Comparison of ENCODE assay signal across 9 cellular contexts in the genomic region with DNA sequence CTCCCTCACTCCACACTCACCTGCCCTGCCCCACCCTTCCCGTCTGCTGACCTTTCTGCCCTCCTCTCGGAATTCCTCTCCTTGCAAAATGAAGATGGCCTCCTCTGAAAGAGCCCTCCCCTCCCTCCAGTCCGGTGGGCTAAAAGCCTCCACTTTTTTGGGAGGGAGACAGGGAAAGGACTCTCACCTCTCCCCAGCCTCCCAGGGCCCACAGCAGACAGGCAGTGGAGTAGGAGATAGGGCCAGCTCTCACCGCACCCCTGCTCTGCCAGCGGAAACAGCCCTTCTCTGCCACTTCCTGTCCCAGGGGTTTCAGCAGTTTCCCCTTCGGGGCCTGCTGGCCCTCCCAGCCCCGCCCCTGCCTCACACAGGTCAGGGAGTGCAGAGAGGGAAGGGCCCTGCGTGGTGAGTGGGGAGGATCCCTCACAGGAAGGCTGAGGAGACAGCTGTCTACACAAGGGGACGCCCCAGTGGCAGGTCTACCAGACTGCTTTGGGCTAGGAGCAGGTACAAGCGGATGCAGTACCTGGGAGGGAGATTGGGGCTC. TPM values are rescaled to one million over a fixed set of nuclear protein-coding genes. Genes with fewer than 3 reads are reported as not detected.
DNase-seq lines count a peak whose midpoint lies in the region; ATAC-seq, FAIRE-seq and TF ChIP-seq lines count a peak whose summit lies in the region.
"Had no signal": no experiment of that assay in that cellular context is flagged by ENCODE, and none has a peak within 500 bp of the region (broad histone marks: within the 10 kb centered on the region; RNA-seq: fewer than 3 reads in every experiment).

No MANE protein-coding gene starts in this region.

- peaks cover 43% of the 10 kb centered on the region for H3K79me2 ChIP-seq in GM12878 (ENCODE audit: control insufficient read depth, insufficient read depth, low read length)

- CTCF ChIA-PET in GM12878 (lab: Yijun Ruan, JAX), result interaction anchor here (0.7 to 2.8 kb wide), 2 partner anchors 12 kb away, joined by 3 to 15 read pairs; no protein-coding TSS in a partner anchor

- H3K9me3 Mint-ChIP-seq in T-helper 2 cell treated with Interferon-gamma antibody and Interleukin-4, amounts not matched to agents 5 μg/mL and 100 μg/mL, for 36 hours, result no peaks in the 10 kb centered on the region

- H3K36me3 Mint-ChIP-seq in T-helper 2 cell treated with Interferon-gamma antibody and Interleukin-4, amounts not matched to agents 5 μg/mL and 100 μg/mL, for 36 hours (ENCODE audit: low read depth), result peaks cover 24% of the 10 kb centered on the region

- peak overlapping the region in 10 of 11 experiments; percentile 63 to 84 (median 76); a peak in 21 of 22 replicates for H3K27ac ChIP-seq in BLaER1 treated with 17β-estradiol and CSF1 and Interleukin-3, amounts not matched to agents 10 nM and 100 nM
- peak overlapping the region; percentile 88 for H3K27ac ChIP-seq in GM12878 (ENCODE audit: control insufficient read depth, insufficient read depth)
- H3K27ac ChIP-seq in rectal smooth muscle tissue (ENCODE audit: low read depth, low read length), result no peak overlapping the region
- H3K27ac ChIP-seq: epithelial cell of prostate had no signal

- peak; percentile 99 for ATAC-seq in GM19328 (IDR thresholded peaks at IDR 0.05; ENCODE audit: unreplicated experiment)
- ATAC-seq in HG03432 (IDR thresholded peaks at IDR 0.05; ENCODE audit: unreplicated experiment), result peak; percentile 99
- peak; percentile 97 for ATAC-seq in GM12878

- H3K9me3 ChIP-seq in BLaER1 treated with 17β-estradiol and CSF1 and Interleukin-3, amounts not matched to agents 10 nM and 100 nM (replicated peaks in 1 of 11), result no peaks in the 10 kb centered on the region
- H3K9me3 ChIP-seq in GM12878 (replicated peaks; ENCODE audit: control insufficient read depth, insufficient read depth, low read length), result no peaks in the 10 kb centered on the region; the same call in 2 of the 3 replicates

- SMC1A ChIA-PET in GM12878 (lab: Charles Lee; ENCODE audit: uncharacterized antibody, unreplicated experiment), result interaction anchor here (0.9 to 3.0 kb wide), 3 partner anchors 11 to 17 kb away, joined by 4 to 15 read pairs (median 4); no protein-coding TSS in a partner anchor

- peaks cover 34 to 85% (median 64%) of the 10 kb centered on the region in 11 experiments; a peak in 21 of 22 replicates for H4K20me1 ChIP-seq in BLaER1 treated with 17β-estradiol and CSF1 and Interleukin-3, amounts not matched to agents 10 nM and 100 nM
- no peaks in the 10 kb centered on the region for H4K20me1 ChIP-seq in GM12878 (ENCODE audit: control insufficient read depth, insufficient read depth)

- peak overlapping the region; percentile 94 for H3K27ac Mint-ChIP-seq in T-helper 2 cell treated with Interferon-gamma antibody and Interleukin-4, amounts not matched to agents 5 μg/mL and 100 μg/mL, for 36 hours

- peak; percentile 78 for DNase-seq in T-helper 2 cell treated with Interferon-gamma antibody and Interleukin-4, amounts not matched to agents 5 μg/mL and 100 μg/mL, for 36 hours (ENCODE audit: low spot score)
- DNase-seq in GM12878 (ENCODE audit: low read depth, low spot score) (peak; percentile 81), NCI-H2107 treated with DMSO at 0.1 percent for 48 hours (lab: John Stamatoyannopoulos, UW; ENCODE audit: unreplicated experiment) (no peak), retina (no peak)

- peaks cover 47% of the 10 kb centered on the region for H3K4me1 Mint-ChIP-seq in T-helper 2 cell treated with Interferon-gamma antibody and Interleukin-4, amounts not matched to agents 5 μg/mL and 100 μg/mL, for 36 hours (ENCODE audit: low read depth)

- peak overlapping the region in 8 of 10 experiments; percentile 27 to 63 (median 42); a peak in 11 of 20 replicates for H3K4me3 ChIP-seq in BLaER1 treated with 17β-estradiol and CSF1 and Interleukin-3, amounts not matched to agents 10 nM and 100 nM
- peak overlapping the region; percentile 64; the same call in 1 of the 2 replicates for H3K4me3 ChIP-seq in GM12878
- H3K4me3 ChIP-seq in rectal smooth muscle tissue (ENCODE audit: low read length), result peak overlapping the region; percentile 16

- no peaks in the 10 kb centered on the region for H3K27me3 Mint-ChIP-seq in T-helper 2 cell treated with Interferon-gamma antibody and Interleukin-4, amounts not matched to agents 5 μg/mL and 100 μg/mL, for 36 hours (ENCODE audit: low read depth)

- H3K4me1 ChIP-seq in BLaER1 treated with 17β-estradiol and CSF1 and Interleukin-3, amounts not matched to agents 10 nM and 100 nM, result peaks cover 65 to 100% (median 91%) of the 10 kb centered on the region in 10 experiments
- H3K4me1 ChIP-seq in GM12878 (ENCODE audit: control insufficient read depth, insufficient read depth, low read length) (peaks cover 18% of the 10 kb centered on the region), rectal smooth muscle tissue (ENCODE audit: control insufficient read depth, insufficient read depth, low read length) (no peaks in the 10 kb centered on the region)

- TF ChIP-seq RAD21 in GM12878 (IDR thresholded peaks at IDR 0.05; ENCODE audit: insufficient read depth, low read depth, low read length), result peak; percentile 36; the same call in 1 of the 2 replicates

- H3K36me3 ChIP-seq in BLaER1 treated with 17β-estradiol and CSF1 and Interleukin-3, amounts not matched to agents 10 nM and 100 nM, result peaks cover 0 to 3% (median 0%) of the 10 kb centered on the region in 11 experiments; a peak in 1 of 22 replicates
- H3K36me3 ChIP-seq in GM12878 (ENCODE audit: control insufficient read depth in 2 of 2, insufficient read depth in 2 of 2, low read length in 1 of 2) (0 out of 4 replicates have a peak, but pooled peaks cover 0 to 3% of the 10 kb centered on the region in 2 experiments), rectal smooth muscle tissue (ENCODE audit: control insufficient read depth, insufficient read depth, low read length) (no peaks in the 10 kb centered on the region)

- RAD21 ChIA-PET in GM12878 (lab: Charles Lee; ENCODE audit: unreplicated experiment), result interaction anchor here (0.7 to 1.4 kb wide), 4 partner anchors 10 to 85 kb away, joined by 3 to 13 read pairs (median 4); no protein-coding TSS in a partner anchor

- H3K27me3 ChIP-seq in BLaER1 treated with 17β-estradiol and CSF1 and Interleukin-3, amounts not matched to agents 10 nM and 100 nM, result peaks cover 34 to 93% (median 68%) of the 10 kb centered on the region in 11 experiments
- no peaks in the 10 kb centered on the region for H3K27me3 ChIP-seq in GM12878 (replicated peaks in 1 of 2; ENCODE audit: control insufficient read depth in 2 of 2, insufficient read depth in 2 of 2, low read length in 1 of 2)
- H3K27me3 ChIP-seq in rectal smooth muscle tissue (ENCODE audit: control insufficient read depth, insufficient read depth, low read length), result no peaks in the 10 kb centered on the region

- TF ChIP-seq CTCF in GM12878 (IDR thresholded peaks at IDR 0.05 in 2 of 3, conservative IDR thresholded peaks at IDR 0.05 in 1 of 3; ENCODE audit: control insufficient read depth in 2 of 3, extremely low read depth in 1 of 3, insufficient read depth in 1 of 3, low read depth in 3 of 3, low read length in 3 of 3), result peak; percentile 22 to 33 (median 28); a peak in 4 of 6 replicates

- FAIRE-seq in GM12878 (lab: Jason Lieb, UNC), result peak; percentile 75

- no peak for TF ChIP-seq EP300 in GM12878 (IDR thresholded peaks at IDR 0.05; ENCODE audit: borderline replicate concordance in 1 of 2, control insufficient read depth in 1 of 2, low read depth in 2 of 2, low read length in 2 of 2)

- peak overlapping the region; percentile 39 to 73 (median 67); a peak in 20 of 22 replicates for H3K9ac ChIP-seq in BLaER1 treated with 17β-estradiol and CSF1 and Interleukin-3, amounts not matched to agents 10 nM and 100 nM
- H3K9ac ChIP-seq in GM12878 (ENCODE audit: control insufficient read depth, insufficient read depth, low read length) (peak overlapping the region; percentile 71), rectal smooth muscle tissue (ENCODE audit: low read length) (no peak overlapping the region)

- peak overlapping the region; percentile 94 for H3K4me3 Mint-ChIP-seq in T-helper 2 cell treated with Interferon-gamma antibody and Interleukin-4, amounts not matched to agents 5 μg/mL and 100 μg/mL, for 36 hours

- POLR2A ChIA-PET in GM12878 (lab: Charles Lee), result interaction anchor here (0.8 to 1.0 kb wide), 2 partner anchors 17 to 20 kb away, joined by 3 read pairs; no protein-coding TSS in a partner anchor

- H3K4me2 ChIP-seq in BLaER1 treated with 17β-estradiol and CSF1 and Interleukin-3, amounts not matched to agents 10 nM and 100 nM, result peak overlapping the region; percentile 74 to 93 (median 87)
- H3K4me2 ChIP-seq in GM12878 (ENCODE audit: control insufficient read depth, insufficient read depth), result peak overlapping the region; percentile 92

- intact Hi-C loops in GM12878 (cut with micrococcal nuclease; ENCODE audit: unreplicated experiment), result loop anchor here (1.0 kb wide), 1 partner anchor 17 kb away; no protein-coding TSS in a partner anchor

- in situ Hi-C loops in GM12878 (cut with MboI), result no loop called here

- 4% methylated on average over 10 of the region's 10 CpGs for WGBS in GM12878 (ENCODE audit: insufficient coverage, insufficient replicate concordance, low lambda C conversion rate, missing lambda C conversion rate)

- no TSS peak for BruUV-seq in GM12878 (replicated peaks; lab: Mats Ljungman, UMichigan)

- H2AFZ ChIP-seq in GM12878 (ENCODE audit: control insufficient read depth, low read depth, low read length), result peak overlapping the region; percentile 12; the same call in 1 of the 2 replicates

- peak; percentile 76 for TF ChIP-seq POLR2A in GM12878 (IDR thresholded peaks at IDR 0.05; ENCODE audit: low read depth, low read length)

TF ChIP-seq in GM12878, 131 proteins besides CTCF, POLR2A, EP300 and RAD21 (continues in another document):
- peak; percentile 86 for TF ChIP-seq MEF2B (IDR thresholded peaks at IDR 0.05; ENCODE audit: partially characterized antibody, poor library complexity, severe bottlenecking)

RNA-seq across cellular contexts. Expression of gene ELF4, which starts 18.2 kb away (rescaled TPM):
- total RNA-seq in GM12878 (2013; cell fraction: nucleolus; rRNA removed), result 14.4 and 16.4 TPM in 2 replicates
- 22.9 and 25.8 TPM in 2 replicates for total RNA-seq in GM12878 (2014; rRNA removed)
- 12.3 and 13.8 TPM in 2 replicates for total RNA-seq in GM12878 (2014; rRNA removed; fragmentation: Illumina TruSeq; extraction: Trizol)
- 34.4 and 35.1 TPM in 2 replicates for total RNA-seq in GM12878 (2021)
- polyA plus RNA-seq in GM12878 (2011; ENCODE audit: low read depth), result 17.4 TPM
- 15.7 and 33.0 TPM in 2 replicates for polyA plus RNA-seq in GM12878 (2011; rRNA removed)
- 35.0 and 43.1 TPM in 2 replicates for polyA plus RNA-seq in GM12878 (2011; cell fraction: cytosol; rRNA removed)
- 28.0 and 31.1 TPM in 2 replicates for polyA plus RNA-seq in GM12878 (2011; cell fraction: nucleus; rRNA removed)
- 24.3 and 24.6 TPM in 2 replicates for polyA plus RNA-seq in GM12878 (2012)
- 32.3 and 36.7 TPM in 2 replicates for polyA plus RNA-seq in GM12878 (2014; fragmentation: Illumina TruSeq; extraction: Trizol)
- polyA plus RNA-seq in GM12878 (2014; fragmentation: Nextera tagmentation; extraction: Ambion mirVana), result 1 to 10 TPM; 4.0 to 5.2 TPM
- 24.7 and 27.3 TPM in 2 replicates for polyA plus RNA-seq in GM12878 (2014; rRNA removed)
- 10 to 100 TPM; 19.3 to 20.4 TPM for polyA plus RNA-seq in GM12878 (2016; fragmentation: Nextera tagmentation; extraction: Ambion mirVana)
- polyA minus RNA-seq in GM12878 (2011; rRNA and poly(A)+ RNA removed), result 39.8 and 47.5 TPM in 2 replicates
- 21.8 and 27.7 TPM in 2 replicates for polyA minus RNA-seq in GM12878 (2011; cell fraction: cytosol; rRNA and poly(A)+ RNA removed)
- polyA minus RNA-seq in GM12878 (2011; cell fraction: nucleus; rRNA and poly(A)+ RNA removed), result 7.3 and 10.4 TPM in 2 replicates

Comparison
In these comparisons a context has a peak if more than half of its experiments do, and no peak if none do; other contexts are left out.
1. DNase-seq: peak in T-helper 2 cell treated with Interferon-gamma antibody and Interleukin-4, amounts not matched to agents 5 μg/mL and 100 μg/mL, for 36 hours (single experiment) and GM12878 (single experiment); none in NCI-H2107 treated with DMSO at 0.1 percent for 48 hours (single experiment) and retina (single experiment).
2. Peak in every context shown above with its lines, with median percentiles within 50 percentile points of each other: H3K4me3 ChIP-seq and ATAC-seq.